ENCODE assay signal across 8 cellular contexts in genomic region chr16:56931769-56932587, GRCh38. TPM values are rescaled to one million over a fixed set of nuclear protein-coding genes. Genes with fewer than 3 reads are reported as not detected.
DNase-seq lines count a peak whose midpoint lies in the region; ATAC-seq and TF ChIP-seq lines count a peak whose summit lies in the region.

Gene HERPUD1 (plus strand): TSS chr16:56932142. CDS start chr16:56932245, 103 bp downstream.

- peaks cover 25% of the 10 kb centered on the region; the same call in 1 of the 2 replicates for H3K36me3 ChIP-seq in KMS-11 (ENCODE audit: insufficient read depth)
- peaks cover 0 to 22% (median 0%) of the 10 kb centered on the region in 3 donors for H3K36me3 ChIP-seq in Peyer's patch

- H2AFZ ChIP-seq in KMS-11 (ENCODE audit: low read depth), result peak within 1 kb of the TSS; percentile 36; the same call in 1 of the 2 replicates

- peaks cover 50% of the 10 kb centered on the region for H3K4me1 ChIP-seq in KMS-11 (ENCODE audit: low read depth, poor library complexity, severe bottlenecking)
- peaks cover 0 to 25% (median 7%) of the 10 kb centered on the region in 4 donors for H3K4me1 ChIP-seq in Peyer's patch

- peak; percentile 89 for ATAC-seq in GM21737 (IDR thresholded peaks at IDR 0.05; ENCODE audit: unreplicated experiment)
- peak; percentile 98 for ATAC-seq in esophagus mucosa

- H3K27me3 ChIP-seq in KMS-11 (ENCODE audit: insufficient read depth, low read depth), result no peaks in the 10 kb centered on the region
- H3K27me3 ChIP-seq in Peyer's patch, result no peaks in the 10 kb centered on the region

- H4K20me1 ChIP-seq in KMS-11 (ENCODE audit: insufficient read depth), result peaks cover 18% of the 10 kb centered on the region; the same call in 1 of the 2 replicates

- peak; percentile 95 for TF ChIP-seq POLR2A in Peyer's patch (IDR thresholded peaks at IDR 0.05)

- H3K9ac ChIP-seq in KMS-11, result peak within 1 kb of the TSS; percentile 99

- peaks cover 50% of the 10 kb centered on the region for H3K79me2 ChIP-seq in KMS-11 (ENCODE audit: insufficient read depth, low read depth)

- no peaks in the 10 kb centered on the region for H3K9me3 ChIP-seq in Peyer's patch

- DNase-seq in DMS79 (lab: John Stamatoyannopoulos, UW) (peak; percentile 67), Peyer's patch (peak; percentile 98 to 100 (median 99)), myocyte (ENCODE audit: low read depth) (peak; percentile 99)
- peak; percentile 99 to 100 for DNase-seq in activated T-cell treated with anti-CD3 and anti-CD28 coated beads, Interleukin-2, amount 50 U/mL, for 48 hours
- peak; percentile 98 for DNase-seq in stimulated activated CD8-positive, alpha-beta memory T cell treated with anti-CD3 and anti-CD28 coated beads, Interleukin-7, amount 100 ng/mL, for 48 hours (ENCODE audit: extremely low read depth in 1 of 2, low read depth in 1 of 2)

- H3K27ac ChIP-seq in KMS-11 (peak within 1 kb of the TSS; percentile 97), Peyer's patch (peak within 1 kb of the TSS; percentile 99 to 100 (median 99))

- TF ChIP-seq CTCF in KMS-11 (conservative IDR thresholded peaks at IDR 0.05; ENCODE audit: low read depth, low read length), result no peak
- peak in 2 of 6 experiments; percentile 22 to 33 for TF ChIP-seq CTCF in Peyer's patch (IDR thresholded peaks at IDR 0.05)

- H3K4me3 ChIP-seq in KMS-11 (IDR thresholded peaks at IDR 0.05; ENCODE audit: insufficient read depth, low read depth, low read length) (no peak within 1 kb of the TSS), Peyer's patch (peak within 1 kb of the TSS; percentile 80 to 99 (median 89))

- peak within 1 kb of the TSS; percentile 100 for H3K4me2 ChIP-seq in KMS-11

RNA-seq across cellular contexts. Expression of gene HERPUD1, which starts in this region (rescaled TPM):
- total RNA-seq in Peyer's patch, result 100 to 1,000 TPM in 3 of 4 donors, 10 to 100 TPM in 1; 86.0 to 143 (median 108) TPM
- 63.9 TPM for total RNA-seq in esophagus mucosa
- total RNA-seq in myocyte, result 255 and 327 TPM in 2 replicates
- polyA plus RNA-seq in myocyte (2012), result 339 TPM
